Comparison of ENCODE assay signal across 32 cellular contexts in genomic region chr2:67950018-67950417, GRCh38.
"Had no signal": no experiment of that assay in that cellular context is flagged by ENCODE, and none has a peak within 500 bp of the region (broad histone marks: within the 10 kb centered on the region; RNA-seq: fewer than 3 reads in every experiment).

No MANE protein-coding gene starts in this region.

- H3K27ac ChIP-seq: brain microvascular endothelial cell, SJSA1 had no signal

- H3K4me3 ChIP-seq: SJSA1 had no signal

- DNase-seq: activated CD4-positive, alpha-beta T cell treated with anti-CD3 and anti-CD28 coated beads, Interleukin-2, amount 10 ng/mL, durations not matched to agents 24 days and 14 days; activated CD4-positive, alpha-beta T cell treated with anti-CD3 and anti-CD28 coated beads, Interleukin-2, amount 50 U/mL, for 4 hours; activated CD8-positive, alpha-beta T cell treated with anti-CD3 and anti-CD28 coated beads for 36 hours; activated effector memory CD4-positive, alpha-beta T cell treated with anti-CD3 and anti-CD28 coated beads, Interleukin-2, amount 50 U/mL, for 16 hours; activated naive CD4-positive, alpha-beta T cell; activated naive CD4-positive, alpha-beta T cell treated with anti-CD3 and anti-CD28 coated beads, Interleukin-2, amount 50 U/mL, for 16 hours; activated naive CD8-positive, alpha-beta T cell treated with anti-CD3 and anti-CD28 coated beads for 36 hours; activated T-cell treated with anti-CD3 and anti-CD28 coated beads, Interleukin-2, amount 50 U/mL, for 1 hour; activated T-cell treated with anti-CD3 and anti-CD28 coated beads, Interleukin-2, amount 50 U/mL, for 72 hours; amniotic stem cell; aorta; brain microvascular endothelial cell; central memory CD4-positive, alpha-beta T cell; MM.1S; MV-4-11; NCI-H1092; NCI-H1436 treated with DMSO at 0.1 percent for 48 hours; NCI-H1694 treated with DMSO at 0.1 percent for 48 hours; NCI-H2029; NCI-H2171; NCI-H510A; NCI-H526; NCI-H748 treated with DMSO at 0.1 percent for 48 hours; RPMI8226; SHP77 treated with DMSO at 0.1 percent for 48 hours; SW 1271; T-helper 1 cell; T-helper 2 cell; T-helper 9 cell had no signal

- ATAC-seq: activated CD8-positive, alpha-beta T cell treated with anti-CD3 and anti-CD28 coated beads for 36 hours; activated T-cell treated with anti-CD3 and anti-CD28 coated beads, Interleukin-2, amount 50 U/mL, for 72 hours; activated T-helper 17 cell treated with anti-CD3 and anti-CD28 coated beads, Interleukin-2, amount 50 U/mL, for 72 hours; Panc1 had no signal

- H3K36me3 ChIP-seq: brain microvascular endothelial cell, SJSA1 had no signal

- H3K4me1 ChIP-seq: SJSA1 had no signal

- H3K27me3 ChIP-seq: brain microvascular endothelial cell, SJSA1 had no signal
